ENCODE assay signal across 12 cellular contexts in the genomic region with DNA sequence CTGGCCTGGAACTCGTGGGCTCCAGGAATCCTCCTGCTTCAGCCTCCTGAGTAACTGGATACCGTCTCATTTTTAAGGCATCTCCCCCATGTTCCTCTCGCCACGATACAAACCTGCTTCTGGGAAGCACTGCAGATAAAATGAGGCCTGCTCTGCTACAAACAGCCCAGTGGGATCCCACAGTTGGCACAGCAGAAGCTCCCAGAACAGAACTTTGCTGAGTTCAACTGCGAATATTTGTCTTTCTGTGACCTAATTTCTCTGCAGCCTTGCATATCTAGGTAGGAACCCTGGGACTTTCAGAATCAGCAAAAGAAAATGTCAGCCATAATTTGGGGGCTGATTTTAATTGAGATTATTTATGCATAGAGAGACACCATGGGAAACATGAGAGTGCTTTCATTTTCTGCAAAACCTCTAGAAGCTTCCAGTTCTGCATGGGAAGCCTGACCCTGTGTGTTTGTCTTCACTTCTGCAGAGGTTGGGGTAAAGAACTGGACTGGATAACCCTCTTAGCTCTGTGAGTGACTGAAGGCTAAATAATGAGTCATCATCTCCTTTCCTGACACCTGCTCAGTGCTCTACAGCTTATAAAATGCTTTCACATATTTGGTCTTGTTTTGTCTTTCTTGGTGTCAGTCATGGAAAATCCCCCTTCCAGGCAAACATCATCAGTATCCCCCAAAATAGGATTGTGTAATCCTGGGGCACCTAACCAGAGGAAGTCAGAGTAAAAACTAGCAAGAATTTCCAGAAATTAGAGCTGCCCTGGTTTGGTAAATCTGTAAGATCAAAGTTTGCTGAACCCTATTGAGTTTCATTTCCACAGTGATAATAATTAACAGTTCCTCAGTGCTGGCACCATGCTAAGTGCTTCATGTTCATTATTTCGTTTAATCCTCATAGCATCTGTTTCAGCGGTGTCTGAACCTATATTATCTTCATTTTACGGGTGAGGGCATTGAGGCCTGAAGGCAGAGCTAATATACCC.
A peak's percentile ranks its signal among the peaks of the same experiment; 100 is the strongest.
DNase-seq lines count a peak whose midpoint lies in the region; ATAC-seq lines count a peak whose summit lies in the region.
"Had no signal": no experiment of that assay in that cellular context is flagged by ENCODE, and none has a peak within 500 bp of the region (broad histone marks: within the 10 kb centered on the region; RNA-seq: fewer than 3 reads in every experiment).

No MANE protein-coding gene starts in this region.

- DNase-seq in NCI-H146 (lab: John Stamatoyannopoulos, UW) (peak; percentile 23), NCI-H146 treated with DMSO at 0.1 percent for 48 hours (lab: John Stamatoyannopoulos, UW; ENCODE audit: unreplicated experiment) (no peak), AG20443 (ENCODE audit: low spot score) (no peak)
- DNase-seq in natural killer cell treated with Interleukin-12 subunit alpha and Interleukin-12 subunit beta and Interleukin-15 and Interleukin-18, amount 100 ng/mL, for 72 hours (ENCODE audit: low spot score) = no peak
- DNase-seq in naive thymus-derived CD8-positive, alpha-beta T cell = no peak
- no peak for DNase-seq in stimulated activated CD4-positive, alpha-beta T cell treated with anti-CD3 and anti-CD28 coated beads, Interleukin-1b, Interleukin-23, amount 100 ng/mL, for 48 hours
- DNase-seq: activated CD8-positive, alpha-beta memory T cell treated with anti-CD3 and anti-CD28 coated beads, Interleukin-2, amount 10 ng/mL, durations not matched to agents 7 days and 5 days; NCI-H2171 treated with DMSO at 0.1 percent for 48 hours had no signal

- H3K9me3 Mint-ChIP-seq in natural killer cell treated with Interleukin-12 subunit alpha and Interleukin-12 subunit beta and Interleukin-15 and Interleukin-18, amount 100 ng/mL, for 72 hours = no peaks in the 10 kb centered on the region
- peaks cover 0 to 7% (median 4%) of the 10 kb centered on the region in 9 donors for H3K9me3 Mint-ChIP-seq in naive thymus-derived CD8-positive, alpha-beta T cell
- H3K9me3 Mint-ChIP-seq: stimulated activated naive CD8-positive, alpha-beta T cell treated with anti-CD3 and anti-CD28 coated beads, Interleukin-15, Interleukin-2, amounts not matched to agents 100 ng/mL and 50 ng/mL, for 24 hours had no signal

- no peaks in the 10 kb centered on the region for H3K36me3 Mint-ChIP-seq in natural killer cell treated with Interleukin-12 subunit alpha and Interleukin-12 subunit beta and Interleukin-15 and Interleukin-18, amount 100 ng/mL, for 72 hours
- no peaks in the 10 kb centered on the region for H3K36me3 Mint-ChIP-seq in naive thymus-derived CD8-positive, alpha-beta T cell
- H3K36me3 Mint-ChIP-seq: activated CD8-positive, alpha-beta memory T cell treated with anti-CD3 and anti-CD28 coated beads, Interleukin-2, amount 10 ng/mL, durations not matched to agents 7 days and 5 days; brain had no signal

- peaks cover 0 to 6% of the 10 kb centered on the region in 2 donors for H3K4me1 Mint-ChIP-seq in natural killer cell treated with Interleukin-12 subunit alpha and Interleukin-12 subunit beta and Interleukin-15 and Interleukin-18, amount 100 ng/mL, for 72 hours (ENCODE audit: low read depth in 2 of 2)
- peaks cover 0 to 4% (median 0%) of the 10 kb centered on the region in 4 donors for H3K4me1 Mint-ChIP-seq in naive thymus-derived CD8-positive, alpha-beta T cell
- H3K4me1 Mint-ChIP-seq: activated CD8-positive, alpha-beta memory T cell treated with anti-CD3 and anti-CD28 coated beads, Interleukin-2, amount 10 ng/mL, durations not matched to agents 7 days and 5 days had no signal

- POLR2A ChIA-PET in naive thymus-derived CD8-positive, alpha-beta T cell (lab: Charles Lee) = no interaction called here

- H3K4me3 Mint-ChIP-seq in natural killer cell treated with Interleukin-12 subunit alpha and Interleukin-12 subunit beta and Interleukin-15 and Interleukin-18, amount 100 ng/mL, for 72 hours = no peak overlapping the region
- no peak overlapping the region for H3K4me3 Mint-ChIP-seq in naive thymus-derived CD8-positive, alpha-beta T cell
- H3K4me3 Mint-ChIP-seq: activated CD8-positive, alpha-beta memory T cell treated with anti-CD3 and anti-CD28 coated beads, Interleukin-2, amount 10 ng/mL, durations not matched to agents 7 days and 5 days; brain; stimulated activated naive CD8-positive, alpha-beta T cell treated with anti-CD3 and anti-CD28 coated beads, Interleukin-15, Interleukin-2, amounts not matched to agents 100 ng/mL and 50 ng/mL, for 24 hours had no signal

- peak; percentile 95 for ATAC-seq in HG02642 (IDR thresholded peaks at IDR 0.05; ENCODE audit: poor library complexity, unreplicated experiment)
- peak; percentile 86 for ATAC-seq in HG03520 (IDR thresholded peaks at IDR 0.05; ENCODE audit: unreplicated experiment)
- peak; percentile 40 to 60 for ATAC-seq in natural killer cell treated with Interleukin-12 subunit alpha and Interleukin-12 subunit beta and Interleukin-15 and Interleukin-18, amount 100 ng/mL, for 72 hours
- no peak for ATAC-seq in naive thymus-derived CD8-positive, alpha-beta T cell
- ATAC-seq: activated CD8-positive, alpha-beta memory T cell treated with anti-CD3 and anti-CD28 coated beads, Interleukin-2, amount 10 ng/mL, durations not matched to agents 7 days and 5 days had no signal

- H3K27me3 Mint-ChIP-seq in natural killer cell treated with Interleukin-12 subunit alpha and Interleukin-12 subunit beta and Interleukin-15 and Interleukin-18, amount 100 ng/mL, for 72 hours = no peaks in the 10 kb centered on the region
- H3K27me3 Mint-ChIP-seq in naive thymus-derived CD8-positive, alpha-beta T cell = peaks cover 0 to 8% (median 5%) of the 10 kb centered on the region in 5 donors
- H3K27me3 Mint-ChIP-seq: activated CD8-positive, alpha-beta memory T cell treated with anti-CD3 and anti-CD28 coated beads, Interleukin-2, amount 10 ng/mL, durations not matched to agents 7 days and 5 days had no signal

- no peak overlapping the region for H3K27ac Mint-ChIP-seq in natural killer cell treated with Interleukin-12 subunit alpha and Interleukin-12 subunit beta and Interleukin-15 and Interleukin-18, amount 100 ng/mL, for 72 hours
- no peak overlapping the region for H3K27ac Mint-ChIP-seq in naive thymus-derived CD8-positive, alpha-beta T cell
- H3K27ac Mint-ChIP-seq: activated CD8-positive, alpha-beta memory T cell treated with anti-CD3 and anti-CD28 coated beads, Interleukin-2, amount 10 ng/mL, durations not matched to agents 7 days and 5 days; stimulated activated naive CD8-positive, alpha-beta T cell treated with anti-CD3 and anti-CD28 coated beads, Interleukin-15, Interleukin-2, amounts not matched to agents 100 ng/mL and 50 ng/mL, for 24 hours had no signal

Comparison
In these comparisons a context has a peak if more than half of its experiments do, and no peak if none do; other contexts are left out.
1. ATAC-seq: peak in HG02642 (single experiment), HG03520 (single experiment) and natural killer cell treated with Interleukin-12 subunit alpha and Interleukin-12 subunit beta and Interleukin-15 and Interleukin-18, amount 100 ng/mL, for 72 hours (2 of 2); none in naive thymus-derived CD8-positive, alpha-beta T cell (0 of 2).